1 cellular context compared by ENCODE assay signal in genomic region chr3:15052335-15053242, GRCh38.
TF ChIP-seq lines count a peak whose summit lies in the region.

No MANE protein-coding gene starts in this region.

TF ChIP-seq in H1, 55 proteins besides CTCF, POLR2A, EP300 and RAD21:
- TF ChIP-seq SIRT6 (IDR thresholded peaks at IDR 0.05; ENCODE audit: low read length), result no peak
- no peak for TF ChIP-seq SUZ12 (IDR thresholded peaks at IDR 0.05; ENCODE audit: low read length)
- TF ChIP-seq E2F6 (IDR thresholded peaks at IDR 0.05), result no peak
- TF ChIP-seq GTF2F1 (IDR thresholded peaks at IDR 0.05; ENCODE audit: borderline replicate concordance, low read depth, low read length), result no peak
- TF ChIP-seq NANOG (IDR thresholded peaks at IDR 0.05; ENCODE audit: insufficient read depth, low read depth, low read length, poor library complexity, severe bottlenecking), result no peak
- no peak for TF ChIP-seq FOSL1 (IDR thresholded peaks at IDR 0.05; ENCODE audit: insufficient read depth, low read depth, low read length)
- no peak for TF ChIP-seq RXRA (IDR thresholded peaks at IDR 0.05; ENCODE audit: insufficient read depth, low read depth, low read length)
